In genomic region chr5:152730176-152730575, GRCh38 we compare ENCODE assay signal across 13 cellular contexts.
"Had no signal": no experiment of that assay in that cellular context is flagged by ENCODE, and none has a peak within 500 bp of the region (broad histone marks: within the 10 kb centered on the region; RNA-seq: fewer than 3 reads in every experiment).

No MANE protein-coding gene starts in this region.

- ATAC-seq: effector memory CD8-positive, alpha-beta T cell; esophagus mucosa; foreskin keratinocyte; gastrocnemius medialis; gastroesophageal sphincter; heart left ventricle; heart right ventricle had no signal

- H3K9me3 ChIP-seq: colonic mucosa, esophagus muscularis mucosa, gastrocnemius medialis, gastroesophageal sphincter had no signal

- H3K4me1 ChIP-seq: colonic mucosa, esophagus muscularis mucosa, esophagus squamous epithelium, foreskin keratinocyte, gastrocnemius medialis, gastroesophageal sphincter, heart left ventricle, heart right ventricle had no signal

- H3K4me3 ChIP-seq: colonic mucosa, coronary artery, dorsolateral prefrontal cortex, esophagus muscularis mucosa, esophagus squamous epithelium, gastrocnemius medialis, gastroesophageal sphincter, heart left ventricle, heart right ventricle had no signal

- H3K27ac ChIP-seq: colonic mucosa, coronary artery, dorsolateral prefrontal cortex, epithelial cell of prostate, esophagus muscularis mucosa, esophagus squamous epithelium, foreskin keratinocyte, gastrocnemius medialis, gastroesophageal sphincter, heart left ventricle, heart right ventricle had no signal

- H3K36me3 ChIP-seq: colonic mucosa, esophagus muscularis mucosa, esophagus squamous epithelium, gastrocnemius medialis, gastroesophageal sphincter, heart left ventricle, heart right ventricle had no signal
